ENCODE assay signal across 8 cellular contexts in genomic region chr1:222589462-222590302, GRCh38. TPM values are rescaled to one million over a fixed set of nuclear protein-coding genes. Genes with fewer than 3 reads are reported as not detected.
DNase-seq lines count a peak whose midpoint lies in the region; ATAC-seq and TF ChIP-seq lines count a peak whose summit lies in the region.

Gene TAF1A (minus strand): TSS chr1:222589933.

- H3K4me1 ChIP-seq in HUES64 (ENCODE audit: insufficient read depth, low read length) = peaks cover 4% of the 10 kb centered on the region; the same call in 1 of the 2 replicates
- H3K4me1 ChIP-seq in mucosa of descending colon (ENCODE audit: low read depth) = peaks cover 13% of the 10 kb centered on the region

- H3K36me3 ChIP-seq in HUES64 (ENCODE audit: insufficient read depth, low read length) (peaks cover 36% of the 10 kb centered on the region), mucosa of descending colon (ENCODE audit: low read depth) (no peaks in the 10 kb centered on the region)

- H3K27me3 ChIP-seq in HUES64 (ENCODE audit: insufficient read depth, low read length) = peaks cover 12% of the 10 kb centered on the region; the same call in 1 of the 2 replicates

- H3K4me3 ChIP-seq in HUES64 (ENCODE audit: low read length) (peak within 1 kb of the TSS; percentile 89), mucosa of descending colon (peak within 1 kb of the TSS; percentile 58)

- ATAC-seq in GM21515 (IDR thresholded peaks at IDR 0.05; ENCODE audit: unreplicated experiment) = peak; percentile 99
- ATAC-seq in mucosa of descending colon = peak; percentile 100

- peak; percentile 83 for DNase-seq in DMS 273 treated with DMSO at 0.1 percent for 48 hours (lab: John Stamatoyannopoulos, UW)
- DNase-seq in OCI-M2 (lab: John Stamatoyannopoulos, UW; ENCODE audit: unreplicated experiment) = peak; percentile 28
- DNase-seq in activated T-cell treated with anti-CD3 and anti-CD28 coated beads for 24 hours (ENCODE audit: low read depth) = peak; percentile 83
- peak; percentile 31 for DNase-seq in epithelial cell of prostate (ENCODE audit: low read depth, low spot score)
- peak; percentile 90 to 93 (median 93) for DNase-seq in mucosa of descending colon
- DNase-seq in stimulated activated CD8-positive, alpha-beta memory T cell treated with anti-CD3 and anti-CD28 coated beads, Interleukin-4, amount 100 ng/mL, for 24 hours (ENCODE audit: low read depth) = peak; percentile 77

- intact Hi-C loops in mucosa of descending colon (cut with DNase I, micrococcal nuclease) = no loop called here

- H3K9me3 ChIP-seq in HUES64 (ENCODE audit: insufficient read depth, low read depth, low read length) (peaks cover 2% of the 10 kb centered on the region; the same call in 1 of the 2 replicates), mucosa of descending colon (no peaks in the 10 kb centered on the region)

- peak within 1 kb of the TSS; percentile 80 for H3K9ac ChIP-seq in HUES64 (ENCODE audit: low read depth, low read length)

- H3K27ac ChIP-seq in HUES64 (ENCODE audit: low read depth, low read length) (peak within 1 kb of the TSS; percentile 84), epithelial cell of prostate (peak within 1 kb of the TSS; percentile 75)

- under 1% methylated on average over 41 of the region's 41 CpGs for WGBS in HUES64

- no peak for TF ChIP-seq CTCF in mucosa of descending colon (IDR thresholded peaks at IDR 0.05)

RNA-seq across cellular contexts. Expression of gene TAF1A, which starts in this region (rescaled TPM):
- polyA plus RNA-seq in HUES64 (2013, experiment 1 of 2) = 11.5 TPM
- polyA plus RNA-seq in HUES64 (2013, experiment 2 of 2) = 10.8 TPM
- total RNA-seq in mucosa of descending colon = 1 to 10 TPM; 4.7 to 6.6 (median 6.0) TPM

Comparison
In these comparisons a context has a peak if more than half of its experiments do, and no peak if none do; other contexts are left out.
1. Peak in every context shown above with its lines: DNase-seq, ATAC-seq, H3K4me3 ChIP-seq and H3K27ac ChIP-seq.
2. DNase-seq: peak in every context shown above with its lines; median percentile 93 in mucosa of descending colon; 83 in DMS 273 treated with DMSO at 0.1 percent for 48 hours; 83 in activated T-cell treated with anti-CD3 and anti-CD28 coated beads for 24 hours; 77 in stimulated activated CD8-positive, alpha-beta memory T cell treated with anti-CD3 and anti-CD28 coated beads, Interleukin-4, amount 100 ng/mL, for 24 hours; 31 in epithelial cell of prostate; 28 in OCI-M2.